12 cellular contexts compared by ENCODE assay signal in genomic region chr3:107242579-107242978, GRCh38.
A peak's percentile ranks its signal among the peaks of the same experiment; 100 is the strongest.
DNase-seq lines count a peak whose midpoint lies in the region; ATAC-seq and TF ChIP-seq lines count a peak whose summit lies in the region.
"Had no signal": no experiment of that assay in that cellular context is flagged by ENCODE, and none has a peak within 500 bp of the region (broad histone marks: within the 10 kb centered on the region; RNA-seq: fewer than 3 reads in every experiment).

No MANE protein-coding gene starts in this region.

- no peak overlapping the region for H3K9ac ChIP-seq in OCI-LY1 (ENCODE audit: low read length)

- H3K79me2 ChIP-seq in OCI-LY1 (ENCODE audit: insufficient read depth, low read length): 0 out of 2 replicates have a peak, but pooled peaks cover 7% of the 10 kb centered on the region

- no peaks in the 10 kb centered on the region for H3F3A ChIP-seq in OCI-LY1 (ENCODE audit: insufficient read depth, low read length)

- H3K9me2 ChIP-seq in OCI-LY1 (ENCODE audit: low read depth, low read length): no peaks in the 10 kb centered on the region

- H3K27ac ChIP-seq in right cardiac atrium (ENCODE audit: low read length) (no peak overlapping the region), right atrium auricular region (no peak overlapping the region), OCI-LY1 (ENCODE audit: low read depth, low read length, poor library complexity, severe bottlenecking) (no peak overlapping the region), tibial artery (no peak overlapping the region)

- no peak overlapping the region for H2AFZ ChIP-seq in OCI-LY1 (ENCODE audit: low read length)

- TF ChIP-seq POLR2A in lower leg skin (IDR thresholded peaks at IDR 0.05): no peak

- no peak for TF ChIP-seq CTCF in right atrium auricular region (IDR thresholded peaks at IDR 0.05)
- no peak for TF ChIP-seq CTCF in OCI-LY1 (IDR thresholded peaks at IDR 0.05; ENCODE audit: low read length)
- TF ChIP-seq CTCF in fibroblast of pulmonary artery (IDR thresholded peaks at IDR 0.05; ENCODE audit: low read length, missing control alignments): no peak
- TF ChIP-seq CTCF in tibial artery (IDR thresholded peaks at IDR 0.05): no peak
- no peak for TF ChIP-seq CTCF in lower leg skin (IDR thresholded peaks at IDR 0.05)

- no peaks in the 10 kb centered on the region for H3K9me3 ChIP-seq in right cardiac atrium (ENCODE audit: control insufficient read depth, low read length)
- H3K9me3 ChIP-seq in right atrium auricular region: no peaks in the 10 kb centered on the region
- H3K9me3 ChIP-seq in OCI-LY1 (ENCODE audit: low read length): no peaks in the 10 kb centered on the region
- H3K9me3 ChIP-seq in tibial artery: no peaks in the 10 kb centered on the region

- H3K4me3 ChIP-seq in right cardiac atrium (ENCODE audit: low read length) (peak overlapping the region; percentile 36), right atrium auricular region (peak overlapping the region in 1 of 2 donors; percentile 78), OCI-LY1 (ENCODE audit: low read depth, low read length, poor library complexity, severe bottlenecking) (peak overlapping the region; percentile 94), fibroblast of pulmonary artery (replicated peaks; ENCODE audit: low read depth, low read length) (peak overlapping the region; percentile 89), tibial artery (peak overlapping the region; percentile 80 to 91), lower leg skin (ENCODE audit: low read depth, poor library complexity, severe bottlenecking) (no peak overlapping the region)

- 51% methylated on average over 8 of the region's 8 CpGs for WGBS in right cardiac atrium
- WGBS in lower leg skin, 2 donors: 71 to 75% methylated on average over 8 of the region's 8 CpGs

- peak overlapping the region; percentile 80 for H3K4me2 ChIP-seq in OCI-LY1 (ENCODE audit: low read length)

- intact Hi-C loops in right cardiac atrium (cut with DNase I): loop anchor here in 2 of 4 donors (10.0 kb wide), 2 partner anchors 282 to 502 kb away; partner anchors contain the start of gene BBX (in 1 of the 2)
- intact Hi-C loops in tibial artery (cut with DNase I; ENCODE audit: low total_unique reads): no loop called here
- intact Hi-C loops in lower leg skin (cut with DNase I; ENCODE audit: low total_unique reads): no loop called here

- no peaks in the 10 kb centered on the region for H4K20me1 ChIP-seq in OCI-LY1 (ENCODE audit: insufficient read depth, low read length)

- no peak for ATAC-seq in right cardiac atrium
- no peak for ATAC-seq in GM21381 (IDR thresholded peaks at IDR 0.05; ENCODE audit: unreplicated experiment)
- ATAC-seq: activated CD8-positive, alpha-beta T cell treated with anti-CD3 and anti-CD28 coated beads, Interleukin-2, amount 10 ng/mL, durations not matched to agents 7 days and 5 days had no signal

- H3K27me3 ChIP-seq in right cardiac atrium (ENCODE audit: control insufficient read depth, insufficient read depth) (no peaks in the 10 kb centered on the region), right atrium auricular region (no peaks in the 10 kb centered on the region), OCI-LY1 (ENCODE audit: insufficient read depth, low read length) (no peaks in the 10 kb centered on the region), tibial artery (no peaks in the 10 kb centered on the region)

- H3K4me1 ChIP-seq in right cardiac atrium (ENCODE audit: control insufficient read depth, insufficient read depth, low read length) (no peaks in the 10 kb centered on the region), right atrium auricular region (peaks cover 0 to 13% of the 10 kb centered on the region in 2 donors), OCI-LY1 (ENCODE audit: insufficient read depth, low read length, severe bottlenecking) (peaks cover 34% of the 10 kb centered on the region), tibial artery (peaks cover 0 to 43% (median 12%) of the 10 kb centered on the region in 4 donors)

- H3K36me3 ChIP-seq in right atrium auricular region (peaks cover 6% of the 10 kb centered on the region), OCI-LY1 (ENCODE audit: insufficient read depth, low read length) (peaks cover 5% of the 10 kb centered on the region; the same call in 1 of the 2 replicates), tibial artery (peaks cover 4 to 20% (median 17%) of the 10 kb centered on the region in 3 donors)

- DNase-seq in right cardiac atrium: no peak
- no peak for DNase-seq in right atrium auricular region (ENCODE audit: low spot score)
- DNase-seq in fibroblast of pulmonary artery (ENCODE audit: low read depth): no peak
- no peak for DNase-seq in tibial artery
- DNase-seq in lower leg skin (ENCODE audit: low spot score in 2 of 2): no peak
- no peak for DNase-seq in NOMO-1 treated with dmso at 0.1 percent for 144 hours (lab: John Stamatoyannopoulos, UW; ENCODE audit: unreplicated experiment)
- DNase-seq: activated CD8-positive, alpha-beta T cell treated with anti-CD3 and anti-CD28 coated beads, Interleukin-2, amount 10 ng/mL, durations not matched to agents 7 days and 5 days; mesendoderm; NCI-H1694; stimulated activated naive CD4-positive, alpha-beta T cell treated with Interleukin-2 at 50 U/mL for 16 hours had no signal
